ENCODE assay signal across 21 cellular contexts in the genomic region with DNA sequence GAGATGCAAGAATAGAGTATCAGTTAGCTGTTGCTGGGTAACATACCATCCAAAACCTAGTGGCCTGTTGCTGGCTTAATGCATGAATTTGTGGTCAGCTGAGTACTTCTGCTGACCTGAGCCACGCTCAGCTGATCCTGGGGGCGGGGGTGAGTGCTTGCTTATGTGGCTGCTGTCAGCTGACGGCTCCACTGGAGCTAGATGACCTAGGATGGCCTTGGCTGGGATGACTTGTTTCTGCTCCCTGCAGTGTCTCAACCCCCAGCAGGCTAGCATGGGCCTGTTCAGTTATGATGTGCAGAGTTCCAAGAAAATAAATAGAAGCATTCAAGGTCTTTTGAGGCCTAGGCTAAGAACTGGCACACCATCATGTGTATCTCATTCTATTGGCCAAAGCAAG.
DNase-seq lines count a peak whose midpoint lies in the region; ATAC-seq, FAIRE-seq and TF ChIP-seq lines count a peak whose summit lies in the region.
"Had no signal": no experiment of that assay in that cellular context is flagged by ENCODE, and none has a peak within 500 bp of the region (broad histone marks: within the 10 kb centered on the region; RNA-seq: fewer than 3 reads in every experiment).

No MANE protein-coding gene starts in this region.

- H3K27me3 ChIP-seq in K562 (ENCODE audit: control insufficient read depth in 2 of 2, insufficient read depth in 2 of 2, low read length in 2 of 2) (peaks cover 27 to 57% of the 10 kb centered on the region in 2 experiments), heart right ventricle (peaks cover 0 to 4% (median 0%) of the 10 kb centered on the region in 7 donors), sigmoid colon (no peaks in the 10 kb centered on the region), transverse colon (no peaks in the 10 kb centered on the region)
- H3K27me3 ChIP-seq: dorsolateral prefrontal cortex, neutrophil had no signal

- in situ Hi-C loops in K562 (cut with MboI): no loop called here
- in situ Hi-C loops in transverse colon (cut with MboI; ENCODE audit: low pct_ligation_motif_present in 1 of 4, low pct_unique_long_range_greater_than_20kb in 1 of 4, low sequenced_read_pairs in 3 of 4): no loop called here

- DNase-seq in Ammon's horn (ENCODE audit: low spot score) (peak; percentile 13), K562 (ENCODE audit: extremely low read depth in 1 of 4, low spot score in 3 of 4) (peak in 2 of 4 experiments; percentile 37 to 42), heart right ventricle (peak in 1 of 2 donors; percentile 38), sigmoid colon (peak; percentile 76), transverse colon (no peak), NCI-H345 (lab: John Stamatoyannopoulos, UW) (no peak)
- DNase-seq in activated T-cell treated with anti-CD3 and anti-CD28 coated beads, Interleukin-2, amount 50 U/mL, for 1 hour: no peak
- DNase-seq: ACHN; activated CD4-positive, alpha-beta T cell treated with anti-CD3 and anti-CD28 coated beads, Interleukin-2, amount 50 U/mL, for 48 hours; anterior cingulate cortex; Caco-2; foreskin melanocyte; midbrain; NCI-H1436 treated with DMSO at 0.1 percent for 48 hours; SK-N-SH; stimulated activated CD4-positive, alpha-beta T cell treated with anti-CD3 and anti-CD28 coated beads, Interleukin-12 subunit alpha, Interleukin-12 subunit beta, amount 100 ng/mL, for 4 hours; stimulated activated naive CD8-positive, alpha-beta T cell treated with anti-CD3 and anti-CD28 coated beads, Interleukin-15, amount 100 ng/mL, for 72 hours had no signal

- ATAC-seq in K562: peak; percentile 18; the same call in 1 of the 3 replicates
- peak; percentile 36 to 82 (median 60) for ATAC-seq in heart right ventricle
- no peak for ATAC-seq in GM21825 (IDR thresholded peaks at IDR 0.05; ENCODE audit: unreplicated experiment)
- ATAC-seq: stimulated activated naive CD8-positive, alpha-beta T cell treated with anti-CD3 and anti-CD28 coated beads, Interleukin-15, amount 100 ng/mL, for 72 hours had no signal

- TF ChIP-seq POLR2A in K562 (conservative IDR thresholded peaks at IDR 0.05) (no peak), sigmoid colon (IDR thresholded peaks at IDR 0.05) (no peak), transverse colon (IDR thresholded peaks at IDR 0.05) (no peak)

- no peaks in the 10 kb centered on the region for H3K9me3 ChIP-seq in K562 (replicated peaks; ENCODE audit: control insufficient read depth, insufficient read depth, low read depth, low read length)
- H3K9me3 ChIP-seq in heart right ventricle: peaks cover 0 to 7% (median 0%) of the 10 kb centered on the region in 11 donors
- peaks cover 0 to 2% (median 0%) of the 10 kb centered on the region in 4 donors for H3K9me3 ChIP-seq in sigmoid colon
- H3K9me3 ChIP-seq in transverse colon: no peaks in the 10 kb centered on the region
- H3K9me3 ChIP-seq: Caco-2, neutrophil, SK-N-SH had no signal

- no peak overlapping the region for H3K4me3 ChIP-seq in K562
- H3K4me3 ChIP-seq in heart right ventricle: no peak overlapping the region
- no peak overlapping the region for H3K4me3 ChIP-seq in sigmoid colon
- H3K4me3 ChIP-seq in transverse colon: no peak overlapping the region
- H3K4me3 ChIP-seq: dorsolateral prefrontal cortex had no signal

- 0 out of 2 replicates have a peak, but pooled peaks cover 4% of the 10 kb centered on the region for H4K20me1 ChIP-seq in K562 (replicated peaks; ENCODE audit: control insufficient read depth, insufficient read depth, low read length)

- intact Hi-C loops in K562 (cut with micrococcal nuclease): no loop called here
- intact Hi-C loops in heart right ventricle (cut with DNase I): no loop called here
- intact Hi-C loops in sigmoid colon (cut with DNase I): no loop called here
- intact Hi-C loops in transverse colon (cut with DNase I; ENCODE audit: low total_unique reads): no loop called here

- H3K9me1 ChIP-seq in K562 (ENCODE audit: control insufficient read depth, insufficient read depth, low read length): no peaks in the 10 kb centered on the region

- H3K27ac ChIP-seq in K562 (ENCODE audit: extremely low read depth, low read depth, low read length): no peak overlapping the region
- no peak overlapping the region for H3K27ac ChIP-seq in heart right ventricle
- no peak overlapping the region for H3K27ac ChIP-seq in sigmoid colon
- H3K27ac ChIP-seq in transverse colon: no peak overlapping the region
- H3K27ac ChIP-seq: dorsolateral prefrontal cortex, neutrophil had no signal

- TF ChIP-seq EP300 in K562 (IDR thresholded peaks at IDR 0.05; ENCODE audit: low read length) (no peak), sigmoid colon (IDR thresholded peaks at IDR 0.05) (no peak), transverse colon (IDR thresholded peaks at IDR 0.05; ENCODE audit: low read depth) (no peak)

- H3K36me3 ChIP-seq in K562 (ENCODE audit: control insufficient read depth, insufficient read depth, low read length) (no peaks in the 10 kb centered on the region), heart right ventricle (peaks cover 0 to 48% (median 0%) of the 10 kb centered on the region in 9 donors), sigmoid colon (no peaks in the 10 kb centered on the region), transverse colon (no peaks in the 10 kb centered on the region)
- H3K36me3 ChIP-seq: neutrophil had no signal

- no TSS peak for BruUV-seq in K562 (replicated peaks; lab: Mats Ljungman, UMichigan)

- H2AFZ ChIP-seq in K562 (ENCODE audit: low read depth, low read length): no peak overlapping the region

- H3K4me1 ChIP-seq in K562 (replicated peaks in 1 of 2; ENCODE audit: control insufficient read depth in 2 of 2, insufficient read depth in 2 of 2, low read length in 2 of 2) (peaks cover 3 to 5% of the 10 kb centered on the region in 2 experiments; a peak in 4 of 5 replicates), heart right ventricle (no peaks in the 10 kb centered on the region), sigmoid colon (no peaks in the 10 kb centered on the region), transverse colon (no peaks in the 10 kb centered on the region)
- H3K4me1 ChIP-seq: Caco-2 had no signal

- POLR2A ChIA-PET in K562 (lab: Yijun Ruan, JAX): interaction anchor here (1.0 kb wide), 1 partner anchor 23 kb away, joined by 3 read pairs; no protein-coding TSS in a partner anchor

- CTCF ChIA-PET in K562 (lab: Yijun Ruan, JAX; ENCODE audit: low intra/inter-chr PET ratio): no interaction called here

- TF ChIP-seq CTCF in K562 (IDR thresholded peaks at IDR 0.05 in 2 of 3, conservative IDR thresholded peaks at IDR 0.05 in 1 of 3; ENCODE audit: insufficient read depth in 2 of 3, low read depth in 1 of 3, low read length in 3 of 3) (no peak), heart right ventricle (IDR thresholded peaks at IDR 0.05) (no peak), sigmoid colon (IDR thresholded peaks at IDR 0.05) (no peak), transverse colon (IDR thresholded peaks at IDR 0.05) (no peak)

- no peaks in the 10 kb centered on the region for H3K79me2 ChIP-seq in K562 (ENCODE audit: control insufficient read depth, insufficient read depth, low read length)

- H3K9ac ChIP-seq in K562 (ENCODE audit: insufficient read depth in 1 of 2, low read depth in 2 of 2, low read length in 2 of 2): no peak overlapping the region
- H3K9ac ChIP-seq: SK-N-SH had no signal

- no peak for FAIRE-seq in K562 (lab: Jason Lieb, UNC)
- FAIRE-seq: GM18507 had no signal

- no peak for TF ChIP-seq RAD21 in K562 (CRISPR knock-in tag; conservative IDR thresholded peaks at IDR 0.05 in 1 of 2, IDR thresholded peaks at IDR 0.05 in 1 of 2)

- WGBS in K562 (ENCODE audit: insufficient coverage, low coverage, missing lambda C conversion rate): 4% methylated on average over 3 of the region's 3 CpGs
- 79 to 83% methylated on average over 3 of the region's 3 CpGs for WGBS in heart right ventricle, 2 donors
- 84 to 86% methylated on average over 3 of the region's 3 CpGs for WGBS in sigmoid colon, 2 donors
- WGBS in transverse colon (ENCODE audit: low coverage in 1 of 2), 2 donors: 81% methylated on average over 3 of the region's 3 CpGs; no CpG with 5 or more reads in 1 of the 2 donors

- no peak overlapping the region for H3K4me2 ChIP-seq in K562 (ENCODE audit: insufficient read depth, low read length)
- H3K4me2 ChIP-seq: SK-N-SH had no signal

TF ChIP-seq in K562, 482 proteins besides CTCF, POLR2A, EP300 and RAD21 (continues in another document):
- TF ChIP-seq CREM (IDR thresholded peaks at IDR 0.05; ENCODE audit: low read depth): peak; percentile 11; the same call in 1 of the 2 replicates
- TF ChIP-seq NR2C1 (IDR thresholded peaks at IDR 0.05): no peak
- peak; percentile 31; the same call in 1 of the 2 replicates for TF ChIP-seq NR2C1 (tag; IDR thresholded peaks at IDR 0.05)
- peak; percentile 45; the same call in 1 of the 2 replicates for TF ChIP-seq RAD51 (IDR thresholded peaks at IDR 0.05; ENCODE audit: borderline replicate concordance, low read depth)
- TF ChIP-seq, protein P1, sequence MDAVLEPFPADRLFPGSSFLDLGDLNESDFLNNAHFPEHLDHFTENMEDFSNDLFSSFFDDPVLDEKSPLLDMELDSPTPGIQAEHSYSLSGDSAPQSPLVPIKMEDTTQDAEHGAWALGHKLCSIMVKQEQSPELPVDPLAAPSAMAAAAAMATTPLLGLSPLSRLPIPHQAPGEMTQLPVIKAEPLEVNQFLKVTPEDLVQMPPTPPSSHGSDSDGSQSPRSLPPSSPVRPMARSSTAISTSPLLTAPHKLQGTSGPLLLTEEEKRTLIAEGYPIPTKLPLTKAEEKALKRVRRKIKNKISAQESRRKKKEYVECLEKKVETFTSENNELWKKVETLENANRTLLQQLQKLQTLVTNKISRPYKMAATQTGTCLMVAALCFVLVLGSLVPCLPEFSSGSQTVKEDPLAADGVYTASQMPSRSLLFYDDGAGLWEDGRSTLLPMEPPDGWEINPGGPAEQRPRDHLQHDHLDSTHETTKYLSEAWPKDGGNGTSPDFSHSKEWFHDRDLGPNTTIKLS (IDR thresholded peaks at IDR 0.05; ENCODE audit: borderline replicate concordance, low read depth): 0 out of 2 replicates have a peak, but pooled peaks have one; percentile 44
- TF ChIP-seq, protein P2, sequence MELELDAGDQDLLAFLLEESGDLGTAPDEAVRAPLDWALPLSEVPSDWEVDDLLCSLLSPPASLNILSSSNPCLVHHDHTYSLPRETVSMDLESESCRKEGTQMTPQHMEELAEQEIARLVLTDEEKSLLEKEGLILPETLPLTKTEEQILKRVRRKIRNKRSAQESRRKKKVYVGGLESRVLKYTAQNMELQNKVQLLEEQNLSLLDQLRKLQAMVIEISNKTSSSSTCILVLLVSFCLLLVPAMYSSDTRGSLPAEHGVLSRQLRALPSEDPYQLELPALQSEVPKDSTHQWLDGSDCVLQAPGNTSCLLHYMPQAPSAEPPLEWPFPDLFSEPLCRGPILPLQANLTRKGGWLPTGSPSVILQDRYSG (tag; conservative IDR thresholded peaks at IDR 0.05; ENCODE audit: low read depth): no peak

Comparison
In these comparisons a context has a peak if more than half of its experiments do, and no peak if none do; other contexts are left out.
1. DNase-seq: peak in Ammon's horn (single experiment) and sigmoid colon (single experiment); none in transverse colon (single experiment), NCI-H345 (single experiment) and activated T-cell treated with anti-CD3 and anti-CD28 coated beads, Interleukin-2, amount 50 U/mL, for 1 hour (single experiment).